ENCODE assay signal across 36 cellular contexts in genomic region chr15:58114388-58114787, GRCh38. TPM values are rescaled to one million over a fixed set of nuclear protein-coding genes. Genes with fewer than 3 reads are reported as not detected.
"Had no signal": no experiment of that assay in that cellular context is flagged by ENCODE, and none has a peak within 500 bp of the region (broad histone marks: within the 10 kb centered on the region; RNA-seq: fewer than 3 reads in every experiment).

No MANE protein-coding gene starts in this region.

- H3K9me3 ChIP-seq: MG63 had no signal

- H3K4me3 ChIP-seq: MG63 had no signal

- H3K36me3 ChIP-seq: MG63 had no signal

- DNase-seq: Karpas-422, Kasumi-1, MG63, MM.1S, NCI-H1048, NCI-H1092, NCI-H1092 treated with DMSO at 0.1 percent for 48 hours, NCI-H1105, NCI-H1105 treated with DMSO at 0.1 percent for 48 hours, NCI-H1417, NCI-H1417 treated with DMSO at 0.1 percent for 48 hours, NCI-H1436, NCI-H1436 treated with DMSO at 0.1 percent for 48 hours, NCI-H146, NCI-H1694, NCI-H1694 treated with DMSO at 0.1 percent for 48 hours, NCI-H187, NCI-H187 treated with DMSO at 0.1 percent for 48 hours, NCI-H1930, NCI-H2029, NCI-H2029 treated with DMSO at 0.1 percent for 48 hours, NCI-H2081, NCI-H2081 treated with DMSO at 0.1 percent for 48 hours, NCI-H2107, NCI-H2171, NCI-H2171 treated with DMSO at 0.1 percent for 48 hours, NCI-H2227 treated with DMSO at 0.1 percent for 48 hours, NCI-H226, NCI-H345, NCI-H446, NCI-H446 treated with DMSO at 0.1 percent for 48 hours, NCI-H510A, NCI-H510A treated with DMSO at 0.1 percent for 48 hours had no signal

RNA-seq across cellular contexts. Expression of gene AQP9, which starts 23.8 kb away (rescaled TPM):
- total RNA-seq: LHCN-M2, M059J, NCI-H460 had no signal

RNA-seq across cellular contexts. Expression of gene ALDH1A2, which starts 48.9 kb away (rescaled TPM):
- total RNA-seq: NCI-H460 had no signal
